ENCODE assay signal across 8 cellular contexts in the genomic region with DNA sequence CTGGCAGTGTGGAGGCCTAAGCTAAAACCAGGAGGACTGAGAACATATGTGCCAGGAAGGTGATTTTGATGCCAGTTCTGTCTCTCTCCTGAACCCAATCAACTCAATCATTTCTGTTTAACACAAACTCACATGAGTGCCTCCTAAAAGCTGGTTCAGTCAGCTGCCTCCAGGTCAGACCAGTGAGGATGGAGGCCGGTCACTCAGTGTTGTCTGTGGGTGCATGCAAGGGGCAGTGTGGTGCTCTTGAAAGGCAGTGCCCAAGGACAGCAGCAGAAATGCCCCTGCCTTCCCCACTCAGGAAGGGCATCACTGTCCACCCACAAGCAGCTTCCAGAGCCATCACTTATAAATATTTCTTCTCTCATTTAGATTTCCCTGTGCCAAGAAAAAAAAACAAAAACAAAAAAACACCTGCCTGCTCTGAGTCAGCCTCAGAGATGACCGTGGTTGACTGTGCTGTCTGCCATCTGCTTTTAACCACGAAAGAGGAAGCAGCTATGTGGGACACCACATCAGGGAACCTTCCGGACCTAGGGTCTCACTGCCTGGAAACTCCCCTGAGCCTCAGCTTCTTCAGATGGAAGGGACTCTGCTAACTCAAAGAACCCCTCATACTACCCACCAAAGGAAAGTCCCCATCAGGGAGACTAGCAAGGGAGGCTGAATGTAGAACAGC. TPM values are rescaled to one million over a fixed set of nuclear protein-coding genes. Genes with fewer than 3 reads are reported as not detected.
DNase-seq lines count a peak whose midpoint lies in the region; ATAC-seq, FAIRE-seq and TF ChIP-seq lines count a peak whose summit lies in the region.

No MANE protein-coding gene starts in this region.

- peak overlapping the region; percentile 94 for H3K27ac Mint-ChIP-seq in activated CD4-positive, alpha-beta memory T cell treated with anti-CD3 and anti-CD28 coated beads, Interleukin-2, amount 10 ng/mL, durations not matched to agents 7 days and 5 days

- POLR2A ChIA-PET in activated CD4-positive, alpha-beta memory T cell treated with anti-CD3 and anti-CD28 coated beads, Interleukin-2, amount 10 ng/mL, durations not matched to agents 7 days and 5 days (lab: Charles Lee) = interaction anchor here (0.6 to 4.4 kb wide), 15 partner anchors 11 to 775 kb away, joined by 3 to 88 read pairs (median 6); partner anchors contain the start of genes CHCHD2, SEC61G and VOPP1

- H3K4me3 Mint-ChIP-seq in activated CD4-positive, alpha-beta memory T cell treated with anti-CD3 and anti-CD28 coated beads, Interleukin-2, amount 10 ng/mL, durations not matched to agents 7 days and 5 days = peak overlapping the region; percentile 55

- FAIRE-seq in frontal cortex (lab: Jason Lieb, UNC) = no peak

- H3K4me3 ChIP-seq in epithelial cell of esophagus (ENCODE audit: low read length) = no peak overlapping the region

- peaks cover 19% of the 10 kb centered on the region for H3K36me3 Mint-ChIP-seq in activated CD4-positive, alpha-beta memory T cell treated with anti-CD3 and anti-CD28 coated beads, Interleukin-2, amount 10 ng/mL, durations not matched to agents 7 days and 5 days (ENCODE audit: low read depth)

- CTCF ChIA-PET in activated CD4-positive, alpha-beta memory T cell treated with anti-CD3 and anti-CD28 coated beads, Interleukin-2, amount 10 ng/mL, durations not matched to agents 7 days and 5 days (lab: Charles Lee) = interaction anchor here (0.7 to 2.4 kb wide), 8 partner anchors 14 to 253 kb away, joined by 3 to 7 read pairs (median 4); no protein-coding TSS in a partner anchor

- H3K4me1 Mint-ChIP-seq in activated CD4-positive, alpha-beta memory T cell treated with anti-CD3 and anti-CD28 coated beads, Interleukin-2, amount 10 ng/mL, durations not matched to agents 7 days and 5 days = peaks cover 72% of the 10 kb centered on the region

- ATAC-seq in GM18498 (IDR thresholded peaks at IDR 0.05; ENCODE audit: unreplicated experiment) = peak; percentile 66
- ATAC-seq in HG02588 (IDR thresholded peaks at IDR 0.05; ENCODE audit: unreplicated experiment) = peak; percentile 47

- no peak for TF ChIP-seq CTCF in epithelial cell of esophagus (IDR thresholded peaks at IDR 0.05; ENCODE audit: insufficient read depth, low read depth, low read length, missing control alignments)

- H3K27me3 Mint-ChIP-seq in activated CD4-positive, alpha-beta memory T cell treated with anti-CD3 and anti-CD28 coated beads, Interleukin-2, amount 10 ng/mL, durations not matched to agents 7 days and 5 days = no peaks in the 10 kb centered on the region

- no peaks in the 10 kb centered on the region for H3K9me3 Mint-ChIP-seq in activated CD4-positive, alpha-beta memory T cell treated with anti-CD3 and anti-CD28 coated beads, Interleukin-2, amount 10 ng/mL, durations not matched to agents 7 days and 5 days

- DNase-seq in NCI-H1694 (lab: John Stamatoyannopoulos, UW) (peak; percentile 38), epithelial cell of esophagus (ENCODE audit: low read depth) (peak; percentile 75), NCI-H510A (lab: John Stamatoyannopoulos, UW) (no peak), frontal cortex (ENCODE audit: low spot score in 2 of 2) (no peak)
- peak; percentile 83 for DNase-seq in activated CD4-positive, alpha-beta memory T cell treated with anti-CD3 and anti-CD28 coated beads, Interleukin-2, amount 10 ng/mL, durations not matched to agents 7 days and 5 days
- peak; percentile 42 for DNase-seq in stimulated activated CD4-positive, alpha-beta T cell treated with anti-CD3 and anti-CD28 coated beads, Interleukin-12 subunit alpha, Interleukin-12 subunit beta, amount 100 ng/mL, for 4 hours

RNA-seq across cellular contexts. Expression of gene VOPP1, which starts 39.1 kb away (rescaled TPM):
- 10 to 100 TPM; 51.4 to 52.7 TPM for total RNA-seq in activated CD4-positive, alpha-beta memory T cell treated with anti-CD3 and anti-CD28 coated beads, Interleukin-2, amount 10 ng/mL, durations not matched to agents 7 days and 5 days
- 83.6 TPM for total RNA-seq in frontal cortex

Comparison
In these comparisons a context has a peak if more than half of its experiments do, and no peak if none do; other contexts are left out.
1. DNase-seq: peak in NCI-H1694 (single experiment), activated CD4-positive, alpha-beta memory T cell treated with anti-CD3 and anti-CD28 coated beads, Interleukin-2, amount 10 ng/mL, durations not matched to agents 7 days and 5 days (single experiment), epithelial cell of esophagus (single experiment) and stimulated activated CD4-positive, alpha-beta T cell treated with anti-CD3 and anti-CD28 coated beads, Interleukin-12 subunit alpha, Interleukin-12 subunit beta, amount 100 ng/mL, for 4 hours (single experiment); none in NCI-H510A (single experiment) and frontal cortex (0 of 2).